ENCODE assay signal across 27 cellular contexts in the genomic region with DNA sequence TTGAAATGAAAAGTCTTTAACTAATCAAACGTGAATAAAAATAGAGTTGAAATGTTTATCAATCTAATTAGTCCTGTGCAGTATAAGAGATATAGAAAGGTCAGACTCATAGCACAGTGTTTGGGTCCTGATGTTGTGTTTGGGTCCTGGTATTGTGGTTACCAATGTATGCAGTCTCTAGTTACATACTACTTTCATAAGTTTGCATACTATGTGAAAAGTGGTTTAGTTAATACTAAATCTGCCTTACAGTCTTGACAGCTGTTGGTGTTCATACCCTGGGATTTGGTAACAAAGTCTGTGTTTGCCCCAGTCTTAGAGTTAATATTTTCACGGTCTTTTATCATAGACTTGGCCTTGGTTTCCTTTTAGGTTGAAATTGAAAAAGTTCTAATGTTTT.
DNase-seq lines count a peak whose midpoint lies in the region; ATAC-seq, FAIRE-seq and TF ChIP-seq lines count a peak whose summit lies in the region.
"Had no signal": no experiment of that assay in that cellular context is flagged by ENCODE, and none has a peak within 500 bp of the region (broad histone marks: within the 10 kb centered on the region; RNA-seq: fewer than 3 reads in every experiment).

No MANE protein-coding gene starts in this region.

- POLR2A ChIA-PET in GM10248 (lab: Yijun Ruan, JAX), result no interaction called here

- no peak for TF ChIP-seq CTCF in GM10248 (IDR thresholded peaks at IDR 0.05; ENCODE audit: control extremely low read depth, extremely low read depth, low read depth, missing control alignments)

- CTCF ChIA-PET in GM10248 (lab: Yijun Ruan, JAX), result interaction anchor here (1.5 kb wide), 1 partner anchor 9 kb away, joined by 3 read pairs; no protein-coding TSS in a partner anchor

- peak; percentile 75 for ATAC-seq in GM19438 (IDR thresholded peaks at IDR 0.05; ENCODE audit: low read depth, unreplicated experiment)
- ATAC-seq in HG02840 (IDR thresholded peaks at IDR 0.05; ENCODE audit: low FRiP score, unreplicated experiment), result peak; percentile 62
- ATAC-seq in HG03175 (IDR thresholded peaks at IDR 0.05; ENCODE audit: unreplicated experiment), result peak; percentile 81
- ATAC-seq: left lobe of liver; stimulated activated naive B cell treated with anti-CD40 and anti-IgM and Interleukin-4, amounts not matched to agents 10 μg/mL and 1 μg/mL and 100 μg/mL, for 72 hours had no signal

- FAIRE-seq in GM18507 (lab: Jason Lieb, UNC), result peak; percentile 48
- FAIRE-seq in urothelium cell line (lab: Jason Lieb, UNC), result no peak
- FAIRE-seq: endometrium, islet of Langerhans had no signal

- peak; percentile 8 for DNase-seq in GM18507 (ENCODE audit: extremely low spot score, insufficient read length, low read depth)
- DNase-seq in GM10248 (ENCODE audit: extremely low spot score), result no peak
- no peak for DNase-seq in NCI-H2081 treated with DMSO at 0.1 percent for 48 hours (lab: John Stamatoyannopoulos, UW)
- no peak for DNase-seq in urothelium cell line (ENCODE audit: low spot score)
- DNase-seq in NCI-H187 (lab: John Stamatoyannopoulos, UW), result no peak
- DNase-seq: 8988T; activated CD4-positive, alpha-beta memory T cell treated with anti-CD3 and anti-CD28 coated beads, Interleukin-2, amount 10 ng/mL, durations not matched to agents 7 days and 5 days; activated CD4-positive, alpha-beta T cell treated with anti-CD3 and anti-CD28 coated beads for 1 hour; activated CD8-positive, alpha-beta memory T cell treated with anti-CD3 and anti-CD28 coated beads, Interleukin-2, amount 50 U/mL, for 4 hours; activated naive CD4-positive, alpha-beta T cell treated with anti-CD3 and anti-CD28 coated beads, Interleukin-2, amount 10 ng/mL, durations not matched to agents 7 days and 5 days; cerebellar nuclear complex; DMS79; foreskin fibroblast; HCEC 1CT; NCI-H1048; NCI-H1694; NCI-H82; nephron progenitor cell; SIG-M5; stimulated activated naive B cell treated with anti-CD40 and anti-IgM and Interleukin-4, amounts not matched to agents 10 μg/mL and 1 μg/mL and 100 μg/mL, for 72 hours; upper lobe of left lung had no signal
